In the genomic region with DNA sequence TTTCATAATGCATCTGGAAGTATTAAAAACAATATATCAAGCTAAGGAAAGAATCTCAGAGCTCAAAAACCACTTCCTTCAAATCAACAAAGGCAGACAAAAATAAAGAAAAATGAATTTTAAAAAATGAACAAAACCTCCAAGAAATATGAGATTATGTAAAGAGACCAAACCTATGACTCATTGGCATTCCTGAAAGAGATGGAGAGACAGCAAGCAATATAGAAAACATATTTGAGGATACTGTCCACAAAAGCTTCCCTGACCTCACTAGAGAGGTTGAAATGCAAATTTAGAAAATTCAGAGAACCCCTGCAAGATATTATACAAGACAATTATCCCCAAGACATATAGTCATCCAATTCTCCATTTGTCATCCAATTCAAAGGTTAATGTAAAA, we compare ENCODE assay signal across 14 cellular contexts.
A peak's percentile ranks its signal among the peaks of the same experiment; 100 is the strongest.
DNase-seq lines count a peak whose midpoint lies in the region; ATAC-seq and TF ChIP-seq lines count a peak whose summit lies in the region.
"Had no signal": no experiment of that assay in that cellular context is flagged by ENCODE, and none has a peak within 500 bp of the region (broad histone marks: within the 10 kb centered on the region; RNA-seq: fewer than 3 reads in every experiment).

No MANE protein-coding gene starts in this region.

- ATAC-seq in activated CD8-positive, alpha-beta memory T cell treated with anti-CD3 and anti-CD28 coated beads, Interleukin-2, amount 10 ng/mL, durations not matched to agents 7 days and 5 days, result no peak
- ATAC-seq in HG03097 (IDR thresholded peaks at IDR 0.05; ENCODE audit: low FRiP score, unreplicated experiment), result no peak
- no peak for ATAC-seq in GM21367 (IDR thresholded peaks at IDR 0.05; ENCODE audit: unreplicated experiment)
- ATAC-seq: K562 had no signal

- peaks cover 11% of the 10 kb centered on the region for H3F3A ChIP-seq in SK-N-SH (replicated peaks; ENCODE audit: insufficient read depth)

- H3K36me3 Mint-ChIP-seq in activated CD8-positive, alpha-beta memory T cell treated with anti-CD3 and anti-CD28 coated beads, Interleukin-2, amount 10 ng/mL, durations not matched to agents 7 days and 5 days, result no peaks in the 10 kb centered on the region
- H3K36me3 Mint-ChIP-seq: CD8-positive, alpha-beta memory T cell had no signal

- no peak overlapping the region for H3K9ac ChIP-seq in SK-N-SH
- H3K9ac ChIP-seq: BLaER1 had no signal

- H3K4me3 ChIP-seq in SK-N-SH (ENCODE audit: low read depth in 2 of 2, low read length in 1 of 2), result no peak overlapping the region
- H3K4me3 ChIP-seq: BLaER1, K562 had no signal

- H3K27me3 Mint-ChIP-seq in activated CD8-positive, alpha-beta memory T cell treated with anti-CD3 and anti-CD28 coated beads, Interleukin-2, amount 10 ng/mL, durations not matched to agents 7 days and 5 days, result no peaks in the 10 kb centered on the region
- H3K27me3 Mint-ChIP-seq: CD8-positive, alpha-beta memory T cell had no signal

- H3K4me1 Mint-ChIP-seq in activated CD8-positive, alpha-beta memory T cell treated with anti-CD3 and anti-CD28 coated beads, Interleukin-2, amount 10 ng/mL, durations not matched to agents 7 days and 5 days, result no peaks in the 10 kb centered on the region
- H3K4me1 Mint-ChIP-seq: CD8-positive, alpha-beta memory T cell had no signal

- no peaks in the 10 kb centered on the region for H3K9me3 ChIP-seq in SK-N-SH
- H3K9me3 ChIP-seq: BLaER1 had no signal

- H2AFZ ChIP-seq in SK-N-SH (ENCODE audit: low read depth), result no peak overlapping the region

- H3K27ac ChIP-seq in SK-N-SH (ENCODE audit: low read depth in 2 of 2, low read length in 1 of 2), result no peak overlapping the region
- H3K27ac ChIP-seq: BLaER1 had no signal

- POLR2A ChIA-PET in SK-N-SH (lab: Yijun Ruan, JAX), result no interaction called here

- no peaks in the 10 kb centered on the region for H3K79me2 ChIP-seq in SK-N-SH (ENCODE audit: insufficient read depth)

- TF ChIP-seq EP300 in SK-N-SH (IDR thresholded peaks at IDR 0.05; ENCODE audit: borderline replicate concordance in 1 of 2, low read depth in 1 of 2, low read length in 1 of 2), result no peak

- no peaks in the 10 kb centered on the region for H3K9me2 ChIP-seq in SK-N-SH

- no peak overlapping the region for H3K27ac Mint-ChIP-seq in activated CD8-positive, alpha-beta memory T cell treated with anti-CD3 and anti-CD28 coated beads, Interleukin-2, amount 10 ng/mL, durations not matched to agents 7 days and 5 days
- H3K27ac Mint-ChIP-seq: CD8-positive, alpha-beta memory T cell; HFFc6 had no signal

- H3K9me3 Mint-ChIP-seq in activated CD8-positive, alpha-beta memory T cell treated with anti-CD3 and anti-CD28 coated beads, Interleukin-2, amount 10 ng/mL, durations not matched to agents 7 days and 5 days (ENCODE audit: low read depth), result peaks cover 12% of the 10 kb centered on the region

- no peak for TF ChIP-seq CTCF in SK-N-SH (IDR thresholded peaks at IDR 0.05)

- TF ChIP-seq RAD21 in SK-N-SH (IDR thresholded peaks at IDR 0.05; ENCODE audit: low read length), result no peak

- no peak overlapping the region for H3K4me3 Mint-ChIP-seq in activated CD8-positive, alpha-beta memory T cell treated with anti-CD3 and anti-CD28 coated beads, Interleukin-2, amount 10 ng/mL, durations not matched to agents 7 days and 5 days
- H3K4me3 Mint-ChIP-seq: CD8-positive, alpha-beta memory T cell; HFFc6 had no signal

- CTCF ChIA-PET in SK-N-SH (lab: Yijun Ruan, JAX), result interaction anchor here (1.1 to 1.3 kb wide), 2 partner anchors 11 to 730 kb away, joined by 3 to 4 read pairs; no protein-coding TSS in a partner anchor
- CTCF ChIA-PET in activated CD8-positive, alpha-beta memory T cell treated with anti-CD3 and anti-CD28 coated beads, Interleukin-2, amount 10 ng/mL, durations not matched to agents 7 days and 5 days (lab: Charles Lee), result no interaction called here

- DNase-seq in ELR (ENCODE audit: low read depth) (peak; percentile 21), SK-N-SH (no peak), fibroblast of peridontal ligament (ENCODE audit: extremely low read depth) (peak; percentile 29)
- DNase-seq in activated CD8-positive, alpha-beta memory T cell treated with anti-CD3 and anti-CD28 coated beads, Interleukin-2, amount 10 ng/mL, durations not matched to agents 7 days and 5 days, result no peak
- DNase-seq: AML-193; CD8-positive, alpha-beta memory T cell; DMS79; GDM1; HCEC 1CT; HFFc6 had no signal

- no peaks in the 10 kb centered on the region for H4K20me1 ChIP-seq in SK-N-SH (ENCODE audit: insufficient read depth)
- H4K20me1 ChIP-seq: BLaER1 had no signal

- H3K36me3 ChIP-seq in SK-N-SH (replicated peaks in 1 of 2; ENCODE audit: control insufficient read depth in 1 of 2, insufficient read depth in 2 of 2, low read length in 1 of 2), result no peaks in the 10 kb centered on the region
- H3K36me3 ChIP-seq: BLaER1 had no signal

- H3K27me3 ChIP-seq in SK-N-SH (ENCODE audit: insufficient read depth), result no peaks in the 10 kb centered on the region
- H3K27me3 ChIP-seq: BLaER1 had no signal

- no peak overlapping the region for H3K4me2 ChIP-seq in SK-N-SH
- H3K4me2 ChIP-seq: BLaER1 had no signal

- no peaks in the 10 kb centered on the region for H3K4me1 ChIP-seq in SK-N-SH (ENCODE audit: control insufficient read depth in 1 of 2, insufficient read depth in 2 of 2, low read depth in 1 of 2, low read length in 1 of 2)
- H3K4me1 ChIP-seq: BLaER1 had no signal

TF ChIP-seq in SK-N-SH, 30 proteins besides CTCF, POLR2A, EP300 and RAD21:
- TF ChIP-seq, protein P1, sequence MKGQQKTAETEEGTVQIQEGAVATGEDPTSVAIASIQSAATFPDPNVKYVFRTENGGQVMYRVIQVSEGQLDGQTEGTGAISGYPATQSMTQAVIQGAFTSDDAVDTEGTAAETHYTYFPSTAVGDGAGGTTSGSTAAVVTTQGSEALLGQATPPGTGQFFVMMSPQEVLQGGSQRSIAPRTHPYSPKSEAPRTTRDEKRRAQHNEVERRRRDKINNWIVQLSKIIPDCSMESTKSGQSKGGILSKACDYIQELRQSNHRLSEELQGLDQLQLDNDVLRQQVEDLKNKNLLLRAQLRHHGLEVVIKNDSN (IDR thresholded peaks at IDR 0.05; ENCODE audit: borderline replicate concordance, low read depth), result no peak
- TF ChIP-seq JUND (IDR thresholded peaks at IDR 0.05), result peak; percentile 44; the same call in 1 of the 2 replicates
- no peak for TF ChIP-seq MXI1 (IDR thresholded peaks at IDR 0.05; ENCODE audit: low read depth, low read length)
- no peak for TF ChIP-seq YY1 (IDR thresholded peaks at IDR 0.05; ENCODE audit: low read depth)
- peak; percentile 40; the same call in 1 of the 2 replicates for TF ChIP-seq FOSL2 (IDR thresholded peaks at IDR 0.05; ENCODE audit: borderline replicate concordance, low read depth)
TF ChIP-seq in SK-N-SH: peak in this region for 2.

Comparison
In these comparisons a context has a peak if more than half of its experiments do, and no peak if none do; other contexts are left out.
1. DNase-seq: peak in ELR (single experiment) and fibroblast of peridontal ligament (single experiment); none in SK-N-SH (single experiment) and activated CD8-positive, alpha-beta memory T cell treated with anti-CD3 and anti-CD28 coated beads, Interleukin-2, amount 10 ng/mL, durations not matched to agents 7 days and 5 days (single experiment).